8 cellular contexts compared by ENCODE assay signal in the genomic region with DNA sequence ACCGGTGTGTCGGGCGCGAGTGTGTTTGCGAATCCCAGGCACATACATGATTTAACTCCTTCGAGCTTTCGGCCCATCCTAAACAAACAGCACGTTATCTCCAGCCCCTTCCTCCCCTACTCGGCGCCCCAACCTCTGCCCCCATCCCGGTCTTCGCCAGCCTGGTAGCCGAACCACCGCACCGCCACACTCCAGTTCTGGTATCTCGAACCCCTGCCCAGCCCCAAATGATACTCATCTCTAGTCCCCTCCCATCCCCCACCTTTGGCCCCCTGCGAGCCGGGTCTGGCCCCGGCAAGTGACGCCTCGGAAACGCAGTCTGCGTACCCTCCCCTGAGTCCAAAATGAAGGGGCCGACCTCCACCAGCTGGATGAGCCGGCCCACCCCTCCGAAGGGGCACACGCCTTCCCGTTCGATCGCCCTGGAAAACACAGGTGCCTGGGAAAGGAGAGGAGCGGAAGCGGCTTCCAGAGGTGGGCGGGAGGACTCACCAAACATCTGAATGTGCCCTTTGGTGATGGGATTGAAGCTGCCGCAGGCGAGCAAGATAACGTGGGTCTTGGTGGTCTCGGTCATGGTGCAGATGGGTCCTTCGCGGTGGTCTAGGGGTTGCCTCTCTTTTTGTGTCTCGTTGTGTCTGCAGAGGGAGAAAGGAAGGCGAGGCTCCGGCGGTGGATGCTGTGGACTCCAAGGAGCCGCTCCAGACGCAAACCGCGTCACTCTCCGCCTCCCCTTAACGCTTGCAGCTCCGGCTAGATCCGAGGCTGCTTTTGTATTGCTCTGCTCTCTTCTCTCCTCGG. TPM values are rescaled to one million over a fixed set of nuclear protein-coding genes. Genes with fewer than 3 reads are reported as not detected.
DNase-seq lines count a peak whose midpoint lies in the region; ATAC-seq and TF ChIP-seq lines count a peak whose summit lies in the region.

A gene (minus strand): TSS at position 690 of the 801 bp plus-strand sequence. CDS start 113 bp downstream, at position 577.

- peaks cover 20% of the 10 kb centered on the region for H3K4me1 ChIP-seq in neuron (ENCODE audit: insufficient read depth, low read length)

- H3K36me3 Mint-ChIP-seq in T-cell, result no peaks in the 10 kb centered on the region

- peak; percentile 51 for ATAC-seq in Right ventricle myocardium inferior
- no peak for ATAC-seq in T-cell (replicated peaks in 1 of 4)
- no peak for ATAC-seq in HG03139 (IDR thresholded peaks at IDR 0.05; ENCODE audit: unreplicated experiment)
- no peak for ATAC-seq in GM21619 (IDR thresholded peaks at IDR 0.05; ENCODE audit: unreplicated experiment)
- no peak for ATAC-seq in HG03432 (IDR thresholded peaks at IDR 0.05; ENCODE audit: unreplicated experiment)

- POLR2A ChIA-PET in T-cell (lab: Charles Lee), result no interaction called here

- no peak within 1 kb of the TSS for H3K27ac Mint-ChIP-seq in T-cell

- CTCF ChIA-PET in T-cell (lab: Charles Lee), result no interaction called here

- H2AFZ ChIP-seq in neuron (ENCODE audit: low read depth, low read length), result peak within 1 kb of the TSS; percentile 87

- intact Hi-C loops in Right ventricle myocardium inferior (cut with DNase I), result no loop called here
- intact Hi-C loops in cardiac septum (cut with DNase I), result no loop called here

- no peaks in the 10 kb centered on the region for H3K9me3 Mint-ChIP-seq in T-cell

- peak within 1 kb of the TSS; percentile 38 to 63 (median 62) for H3K4me3 Mint-ChIP-seq in T-cell

- no peaks in the 10 kb centered on the region for H3K36me3 ChIP-seq in neuron (ENCODE audit: insufficient read depth, low read length)

- H3K4me3 ChIP-seq in fibroblast of villous mesenchyme (ENCODE audit: low read depth, low read length) (no peak within 1 kb of the TSS), neuron (ENCODE audit: low read length) (peak within 1 kb of the TSS; percentile 62)

- DNase-seq in Right ventricle myocardium inferior (ENCODE audit: missing footprints), result peak; percentile 70
- no peak for DNase-seq in cardiac septum (ENCODE audit: low spot score)
- no peak for DNase-seq in T-cell
- DNase-seq in fibroblast of villous mesenchyme (ENCODE audit: low read depth), result peak; percentile 9

- no peaks in the 10 kb centered on the region for H3K9me3 ChIP-seq in neuron (ENCODE audit: low read length)

- no peak for TF ChIP-seq CTCF in fibroblast of villous mesenchyme (IDR thresholded peaks at IDR 0.05; ENCODE audit: insufficient read depth, low read depth, low read length)

- H3K4me1 Mint-ChIP-seq in T-cell, result peaks cover 25 to 28% (median 28%) of the 10 kb centered on the region in 3 donors

- peaks cover 68 to 70% of the 10 kb centered on the region in 2 donors for H3K27me3 Mint-ChIP-seq in T-cell

- peaks cover 11% of the 10 kb centered on the region for H3K27me3 ChIP-seq in neuron (ENCODE audit: insufficient read depth, low read length)

RNA-seq across cellular contexts. Expression of the gene that starts here (rescaled TPM):
- total RNA-seq in Right ventricle myocardium inferior, result 2.1 TPM
- 1.9 TPM for total RNA-seq in cardiac septum
- total RNA-seq in T-cell, result under 1 TPM in 1 of 5 donors, not detected in 4; 0.16 TPM
- 1.3 and 3.9 TPM in 2 replicates for total RNA-seq in fibroblast of villous mesenchyme

Comparison
In these comparisons a context has a peak if more than half of its experiments do, and no peak if none do; other contexts are left out.
1. DNase-seq: peak in Right ventricle myocardium inferior (single experiment) and fibroblast of villous mesenchyme (single experiment); none in cardiac septum (single experiment) and T-cell (0 of 34).